Comparison of ENCODE assay signal across 7 cellular contexts in genomic region chr17:20320535-20321229, GRCh38.
A peak's percentile ranks its signal among the peaks of the same experiment; 100 is the strongest.
DNase-seq lines count a peak whose midpoint lies in the region; ATAC-seq and TF ChIP-seq lines count a peak whose summit lies in the region.
"Not testable (repeated sequence)": the region's sequence is repeated elsewhere in the genome, so short reads cannot be mapped to it uniquely, and the experiment has no call there.

No MANE protein-coding gene starts in this region.

- not testable (repeated sequence) for H3K36me3 Mint-ChIP-seq in activated T-cell treated with anti-CD3 and anti-CD28 coated beads, Interleukin-2, amount 50 U/mL, for 24 hours (ENCODE audit: low read depth)

- peak overlapping the region; percentile 39 for H3K4me3 Mint-ChIP-seq in activated T-cell treated with anti-CD3 and anti-CD28 coated beads, Interleukin-2, amount 50 U/mL, for 24 hours

- DNase-seq in SHP77 treated with DMSO at 0.1 percent for 48 hours (lab: John Stamatoyannopoulos, UW) (peak; percentile 81), left lobe of liver (ENCODE audit: low spot score) (peak; percentile 51)
- DNase-seq in activated T-cell treated with anti-CD3 and anti-CD28 coated beads, Interleukin-2, amount 50 U/mL, for 24 hours = peak; percentile 90
- DNase-seq in effector CD4-positive, alpha-beta T cell = peak; percentile 64
- peak; percentile 68 for DNase-seq in stimulated activated CD4-positive, alpha-beta T cell treated with anti-CD3 and anti-CD28 coated beads, Interleukin-12 subunit alpha, Interleukin-12 subunit beta, amount 100 ng/mL, for 4 hours

- H3K27me3 Mint-ChIP-seq in activated T-cell treated with anti-CD3 and anti-CD28 coated beads, Interleukin-2, amount 50 U/mL, for 24 hours = not testable (repeated sequence)

- TF ChIP-seq POLR2A in GM18505 (IDR thresholded peaks at IDR 0.05; ENCODE audit: borderline replicate concordance, extremely low read depth, insufficient read depth, insufficient read length) = not testable (repeated sequence)

- H3K27ac Mint-ChIP-seq in activated T-cell treated with anti-CD3 and anti-CD28 coated beads, Interleukin-2, amount 50 U/mL, for 24 hours = not testable (repeated sequence)

- H3K9me3 Mint-ChIP-seq in activated T-cell treated with anti-CD3 and anti-CD28 coated beads, Interleukin-2, amount 50 U/mL, for 24 hours = not testable (repeated sequence)

- ATAC-seq in GM18505 (IDR thresholded peaks at IDR 0.05; ENCODE audit: unreplicated experiment) = peak; percentile 65
- ATAC-seq in HG03342 (IDR thresholded peaks at IDR 0.05; ENCODE audit: unreplicated experiment) = peak; percentile 63
- peak; percentile 68 for ATAC-seq in left lobe of liver

- not testable (repeated sequence) for H3K4me1 Mint-ChIP-seq in activated T-cell treated with anti-CD3 and anti-CD28 coated beads, Interleukin-2, amount 50 U/mL, for 24 hours (ENCODE audit: low read depth)

Comparison
In these comparisons a context has a peak if more than half of its experiments do, and no peak if none do; other contexts are left out.
1. Peak in every context shown above with its lines: DNase-seq and ATAC-seq.